Comparison of ENCODE assay signal across 19 cellular contexts in genomic region chrX:130075768-130076167, GRCh38. TPM values are rescaled to one million over a fixed set of nuclear protein-coding genes. Genes with fewer than 3 reads are reported as not detected.
A peak's percentile ranks its signal among the peaks of the same experiment; 100 is the strongest.
DNase-seq lines count a peak whose midpoint lies in the region; ATAC-seq and TF ChIP-seq lines count a peak whose summit lies in the region.
"Had no signal": no experiment of that assay in that cellular context is flagged by ENCODE, and none has a peak within 500 bp of the region (broad histone marks: within the 10 kb centered on the region; RNA-seq: fewer than 3 reads in every experiment).

No MANE protein-coding gene starts in this region.

- H3K4me1 ChIP-seq in CD8-positive, alpha-beta T cell (ENCODE audit: insufficient read depth, low read length): peaks cover 8% of the 10 kb centered on the region
- H3K4me1 ChIP-seq: BE2C had no signal

- intact Hi-C loops in CD8-positive, alpha-beta T cell (cut with DNase I, micrococcal nuclease): no loop called here

- H3K4me3 ChIP-seq in CD8-positive, alpha-beta T cell (ENCODE audit: low read depth, low read length): no peak overlapping the region
- H3K4me3 ChIP-seq: GM12878, GM23338 had no signal

- H3K36me3 Mint-ChIP-seq in activated naive CD8-positive, alpha-beta T cell: no peaks in the 10 kb centered on the region
- peaks cover 4% of the 10 kb centered on the region for H3K36me3 Mint-ChIP-seq in activated naive CD8-positive, alpha-beta T cell treated with anti-CD3 and anti-CD28 coated beads for 36 hours
- H3K36me3 Mint-ChIP-seq in CD8-positive, alpha-beta T cell: peaks cover 50% of the 10 kb centered on the region
- H3K36me3 Mint-ChIP-seq in T-helper 17 cell (ENCODE audit: low read depth): no peaks in the 10 kb centered on the region
- H3K36me3 Mint-ChIP-seq in osteocyte (ENCODE audit: unreplicated experiment): peaks cover 5% of the 10 kb centered on the region

- peak overlapping the region; percentile 22 for H3K27ac Mint-ChIP-seq in activated naive CD8-positive, alpha-beta T cell
- H3K27ac Mint-ChIP-seq in activated naive CD8-positive, alpha-beta T cell treated with anti-CD3 and anti-CD28 coated beads for 36 hours: no peak overlapping the region
- H3K27ac Mint-ChIP-seq in CD8-positive, alpha-beta T cell: peak overlapping the region; percentile 69
- H3K27ac Mint-ChIP-seq in T-helper 17 cell (peak overlapping the region; percentile 24), osteocyte (ENCODE audit: unreplicated experiment) (peak overlapping the region; percentile 1)
- H3K27ac Mint-ChIP-seq: GM23338 had no signal

- H3K27me3 ChIP-seq in CD8-positive, alpha-beta T cell (ENCODE audit: insufficient read depth, low read length): no peaks in the 10 kb centered on the region
- H3K27me3 ChIP-seq: BE2C had no signal

- POLR2A ChIA-PET in CD8-positive, alpha-beta T cell (lab: Charles Lee): interaction anchor here (1.5 kb wide), 1 partner anchor 11 kb away, joined by 4 read pairs; no protein-coding TSS in a partner anchor

- DNase-seq in activated naive CD8-positive, alpha-beta T cell treated with anti-CD3 and anti-CD28 coated beads for 36 hours: no peak
- DNase-seq in CD8-positive, alpha-beta T cell: no peak
- DNase-seq in T-helper 17 cell: no peak
- DNase-seq in osteocyte (ENCODE audit: extremely low spot score, unreplicated experiment): no peak
- DNase-seq in stimulated activated naive CD8-positive, alpha-beta T cell treated with anti-CD3 and anti-CD28 coated beads, Interleukin-15, Interleukin-2, amounts not matched to agents 100 U/mL and 50 U/mL, for 24 hours: no peak
- DNase-seq in NK-92 treated with Interleukin-12 subunit alpha and Interleukin-12 subunit beta, amount 100 ng/mL, for 24 hours (lab: John Stamatoyannopoulos, UW): no peak
- DNase-seq: ACHN; BE2C; Calu3; CD4-positive, alpha-beta memory T cell; DMS 273 treated with DMSO at 0.1 percent for 48 hours; DMS53; DND-41; EL; HCEC 1CT had no signal

- ATAC-seq in CD8-positive, alpha-beta T cell: no peak
- ATAC-seq in T-helper 17 cell: no peak
- no peak for ATAC-seq in stimulated activated naive CD8-positive, alpha-beta T cell treated with anti-CD3 and anti-CD28 coated beads, Interleukin-15, Interleukin-2, amounts not matched to agents 100 U/mL and 50 U/mL, for 24 hours
- ATAC-seq: GM12878, GM23338 had no signal

- H3K36me3 ChIP-seq in CD8-positive, alpha-beta T cell (ENCODE audit: insufficient read depth, low read length): peaks cover 10% of the 10 kb centered on the region
- H3K36me3 ChIP-seq: BE2C had no signal

- no peak overlapping the region for H3K27ac ChIP-seq in CD8-positive, alpha-beta T cell (ENCODE audit: low read depth, low read length)
- H3K27ac ChIP-seq: C4-2B had no signal

- H3K9me3 ChIP-seq in CD8-positive, alpha-beta T cell (ENCODE audit: low read length): no peaks in the 10 kb centered on the region
- H3K9me3 ChIP-seq in T-helper 17 cell (ENCODE audit: control insufficient read depth, low read length, poor library complexity, severe bottlenecking): no peaks in the 10 kb centered on the region
- H3K9me3 ChIP-seq: BE2C had no signal

- H3K4me3 Mint-ChIP-seq in activated naive CD8-positive, alpha-beta T cell: no peak overlapping the region
- H3K4me3 Mint-ChIP-seq in activated naive CD8-positive, alpha-beta T cell treated with anti-CD3 and anti-CD28 coated beads for 36 hours: no peak overlapping the region
- H3K4me3 Mint-ChIP-seq in CD8-positive, alpha-beta T cell: no peak overlapping the region
- H3K4me3 Mint-ChIP-seq in T-helper 17 cell (no peak overlapping the region), osteocyte (ENCODE audit: unreplicated experiment) (no peak overlapping the region)
- H3K4me3 Mint-ChIP-seq: CD4-positive, alpha-beta memory T cell; GM23338 had no signal

- no peaks in the 10 kb centered on the region for H3K27me3 Mint-ChIP-seq in activated naive CD8-positive, alpha-beta T cell
- no peaks in the 10 kb centered on the region for H3K27me3 Mint-ChIP-seq in activated naive CD8-positive, alpha-beta T cell treated with anti-CD3 and anti-CD28 coated beads for 36 hours
- H3K27me3 Mint-ChIP-seq in CD8-positive, alpha-beta T cell (ENCODE audit: low read depth): no peaks in the 10 kb centered on the region
- H3K27me3 Mint-ChIP-seq in T-helper 17 cell (no peaks in the 10 kb centered on the region), osteocyte (ENCODE audit: unreplicated experiment) (no peaks in the 10 kb centered on the region)
- H3K27me3 Mint-ChIP-seq: CD4-positive, alpha-beta memory T cell had no signal

- H3K4me1 Mint-ChIP-seq in activated naive CD8-positive, alpha-beta T cell (ENCODE audit: low read depth): peaks cover 8% of the 10 kb centered on the region
- H3K4me1 Mint-ChIP-seq in activated naive CD8-positive, alpha-beta T cell treated with anti-CD3 and anti-CD28 coated beads for 36 hours: peaks cover 4% of the 10 kb centered on the region
- peaks cover 9% of the 10 kb centered on the region for H3K4me1 Mint-ChIP-seq in CD8-positive, alpha-beta T cell (ENCODE audit: low read depth)
- H3K4me1 Mint-ChIP-seq in T-helper 17 cell: peaks cover 8% of the 10 kb centered on the region
- H3K4me1 Mint-ChIP-seq in osteocyte (ENCODE audit: unreplicated experiment): peaks cover 4% of the 10 kb centered on the region
- H3K4me1 Mint-ChIP-seq: GM23338 had no signal

- TF ChIP-seq CTCF in CD8-positive, alpha-beta T cell (IDR thresholded peaks at IDR 0.05): no peak
- TF ChIP-seq CTCF in osteocyte (IDR thresholded peaks at IDR 0.05): no peak

- CTCF ChIA-PET in CD8-positive, alpha-beta T cell (lab: Charles Lee): interaction anchor here (1.0 to 1.4 kb wide), 2 partner anchors 44 to 45 kb away, joined by 3 read pairs; no protein-coding TSS in a partner anchor

- no peaks in the 10 kb centered on the region for H3K9me3 Mint-ChIP-seq in activated naive CD8-positive, alpha-beta T cell (ENCODE audit: low read depth)
- no peaks in the 10 kb centered on the region for H3K9me3 Mint-ChIP-seq in activated naive CD8-positive, alpha-beta T cell treated with anti-CD3 and anti-CD28 coated beads for 36 hours
- no peaks in the 10 kb centered on the region for H3K9me3 Mint-ChIP-seq in CD8-positive, alpha-beta T cell
- no peaks in the 10 kb centered on the region for H3K9me3 Mint-ChIP-seq in osteocyte (ENCODE audit: unreplicated experiment)
- H3K9me3 Mint-ChIP-seq: GM23338 had no signal

RNA-seq across cellular contexts. Expression of gene ELF4, which starts 34.5 kb away (rescaled TPM):
- total RNA-seq in activated naive CD8-positive, alpha-beta T cell treated with anti-CD3 and anti-CD28 coated beads for 36 hours: 10 to 100 TPM; 17.3 to 17.6 TPM
- 10 to 100 TPM; 11.7 to 13.8 TPM for total RNA-seq in CD8-positive, alpha-beta T cell
- total RNA-seq in T-helper 17 cell: 10 to 100 TPM; 28.4 to 34.6 TPM
- 24.9 and 25.2 TPM in 2 replicates for total RNA-seq in osteocyte
